In genomic region chr7:32516551-32517082, GRCh38 we compare ENCODE assay signal across 15 cellular contexts. TPM values are rescaled to one million over a fixed set of nuclear protein-coding genes. Genes with fewer than 3 reads are reported as not detected.
DNase-seq lines count a peak whose midpoint lies in the region; ATAC-seq, FAIRE-seq and TF ChIP-seq lines count a peak whose summit lies in the region.
"Had no signal": no experiment of that assay in that cellular context is flagged by ENCODE, and none has a peak within 500 bp of the region (broad histone marks: within the 10 kb centered on the region; RNA-seq: fewer than 3 reads in every experiment).

No MANE protein-coding gene starts in this region.

- no TSS peak for BruUV-seq in K562 (replicated peaks; lab: Mats Ljungman, UMichigan)

- no peak overlapping the region for H3K4me2 ChIP-seq in K562 (ENCODE audit: insufficient read depth, low read length)

- in situ Hi-C loops in K562 (cut with MboI): no loop called here

- H2AFZ ChIP-seq in ACC112 (ENCODE audit: low read length, unreplicated experiment) (no peak overlapping the region), K562 (ENCODE audit: low read depth, low read length) (no peak overlapping the region)

- H3K4me1 ChIP-seq in ACC112 (ENCODE audit: control insufficient read depth, insufficient read depth, low read length, unreplicated experiment) (peaks cover 6% of the 10 kb centered on the region), K562 (replicated peaks in 1 of 2; ENCODE audit: control insufficient read depth in 2 of 2, insufficient read depth in 2 of 2, low read length in 2 of 2) (peaks cover under 1 to 24% of the 10 kb centered on the region in 2 experiments; a peak in 3 of 5 replicates)
- H3K4me1 ChIP-seq: testis had no signal

- H3K36me3 ChIP-seq in ACC112 (ENCODE audit: insufficient read depth, low read length) (peaks cover 42% of the 10 kb centered on the region), K562 (ENCODE audit: control insufficient read depth, insufficient read depth, low read length) (peaks cover 16% of the 10 kb centered on the region; the same call in 2 of the 3 replicates)

- intact Hi-C loops in K562 (cut with micrococcal nuclease): no loop called here

- no peak overlapping the region for H3K4me3 Mint-ChIP-seq in memory B cell

- peaks cover 68% of the 10 kb centered on the region for H3K79me2 ChIP-seq in ACC112 (ENCODE audit: control insufficient read depth, insufficient read depth, low read length, unreplicated experiment)
- H3K79me2 ChIP-seq in K562 (ENCODE audit: control insufficient read depth, insufficient read depth, low read length): peaks cover 82% of the 10 kb centered on the region

- CTCF ChIA-PET in K562 (lab: Yijun Ruan, JAX; ENCODE audit: low intra/inter-chr PET ratio): no interaction called here

- no peak for FAIRE-seq in K562 (lab: Jason Lieb, UNC)

- peak overlapping the region in 1 of 2 experiments; percentile 11; a peak in 1 of 4 replicates for H3K9ac ChIP-seq in K562 (ENCODE audit: insufficient read depth in 1 of 2, low read depth in 2 of 2, low read length in 2 of 2)

- H3K9me1 ChIP-seq in K562 (ENCODE audit: control insufficient read depth, insufficient read depth, low read length): no peaks in the 10 kb centered on the region

- H3K27me3 ChIP-seq in ACC112 (ENCODE audit: insufficient read depth, low read length) (no peaks in the 10 kb centered on the region), K562 (ENCODE audit: control insufficient read depth in 2 of 2, insufficient read depth in 2 of 2, low read length in 2 of 2) (no peaks in the 10 kb centered on the region)
- H3K27me3 ChIP-seq: testis had no signal

- WGBS in K562 (ENCODE audit: insufficient coverage, low coverage, missing lambda C conversion rate): 26% methylated on average over 3 of the region's 3 CpGs

- no peaks in the 10 kb centered on the region for H4K20me1 ChIP-seq in K562 (replicated peaks; ENCODE audit: control insufficient read depth, insufficient read depth, low read length)

- TF ChIP-seq CTCF in K562 (IDR thresholded peaks at IDR 0.05 in 2 of 3, conservative IDR thresholded peaks at IDR 0.05 in 1 of 3; ENCODE audit: insufficient read depth in 2 of 3, low read depth in 1 of 3, low read length in 3 of 3): no peak

- ATAC-seq in HG02610 (IDR thresholded peaks at IDR 0.05; ENCODE audit: unreplicated experiment) (peak; percentile 16), K562 (peak; percentile 55), memory B cell (ENCODE audit: low read depth) (no peak), GM19463 (IDR thresholded peaks at IDR 0.05; ENCODE audit: unreplicated experiment) (no peak)
- ATAC-seq: Panc1 had no signal

- POLR2A ChIA-PET in K562 (lab: Yijun Ruan, JAX): interaction anchor here (0.9 kb wide), 1 partner anchor 13 kb away, joined by 4 read pairs; no protein-coding TSS in a partner anchor

- peaks cover 38% of the 10 kb centered on the region for H3K36me3 Mint-ChIP-seq in memory B cell

- peaks cover 15% of the 10 kb centered on the region for H3K9me3 ChIP-seq in K562 (replicated peaks; ENCODE audit: control insufficient read depth, insufficient read depth, low read depth, low read length)
- H3K9me3 ChIP-seq: testis had no signal

- peak overlapping the region; percentile 20 for H3K27ac Mint-ChIP-seq in memory B cell

- H3K27me3 Mint-ChIP-seq in memory B cell: no peaks in the 10 kb centered on the region
- H3K27me3 Mint-ChIP-seq: IgD-negative memory B cell had no signal

- DNase-seq in K562 (ENCODE audit: extremely low read depth in 1 of 4, low spot score in 3 of 4) (no peak), memory B cell (ENCODE audit: low spot score in 2 of 2) (no peak), NCI-H187 treated with DMSO at 0.1 percent for 48 hours (lab: John Stamatoyannopoulos, UW) (no peak), ecto neural progenitor cell (ENCODE audit: low spot score) (no peak), NCI-H1417 treated with DMSO at 0.1 percent for 48 hours (lab: John Stamatoyannopoulos, UW) (no peak)
- DNase-seq: cortex of kidney, NCI-H1436 treated with DMSO at 0.1 percent for 48 hours, SW 1271, testis had no signal

- peaks cover 11% of the 10 kb centered on the region for H3K9me3 Mint-ChIP-seq in memory B cell

- peak overlapping the region; percentile 31 for H3K27ac ChIP-seq in ACC112 (ENCODE audit: low read depth, low read length)
- peak overlapping the region; percentile 28; the same call in 1 of the 3 replicates for H3K27ac ChIP-seq in K562 (ENCODE audit: extremely low read depth, low read depth, low read length)
- H3K27ac ChIP-seq: testis had no signal

- TF ChIP-seq RAD21 in K562 (CRISPR knock-in tag; conservative IDR thresholded peaks at IDR 0.05 in 1 of 2, IDR thresholded peaks at IDR 0.05 in 1 of 2): no peak

- H3K4me1 Mint-ChIP-seq in memory B cell: peaks cover 44% of the 10 kb centered on the region

- TF ChIP-seq POLR2A in K562 (conservative IDR thresholded peaks at IDR 0.05): no peak

- H3K4me3 ChIP-seq in ACC112 (ENCODE audit: low read depth, low read length): no peak overlapping the region
- H3K4me3 ChIP-seq in K562: no peak overlapping the region
- H3K4me3 ChIP-seq: lung, testis had no signal

- no peak for TF ChIP-seq EP300 in K562 (IDR thresholded peaks at IDR 0.05; ENCODE audit: low read length)

TF ChIP-seq in K562, 482 proteins besides CTCF, POLR2A, EP300 and RAD21 (continues in another document):
- no peak for TF ChIP-seq SIN3B (IDR thresholded peaks at IDR 0.05; ENCODE audit: low read depth)
- TF ChIP-seq SMAD2 (IDR thresholded peaks at IDR 0.05; ENCODE audit: low read depth, low read length): no peak
- TF ChIP-seq NFE2L1 (tag; IDR thresholded peaks at IDR 0.05; ENCODE audit: borderline replicate concordance, low read depth): no peak
- no peak for TF ChIP-seq CHD2 (IDR thresholded peaks at IDR 0.05; ENCODE audit: low read depth, low read length)
- no peak for TF ChIP-seq CTCFL (IDR thresholded peaks at IDR 0.05; ENCODE audit: borderline replicate concordance, insufficient read depth, low read depth, low read length, poor library complexity, severe bottlenecking)
- TF ChIP-seq, protein P1, sequence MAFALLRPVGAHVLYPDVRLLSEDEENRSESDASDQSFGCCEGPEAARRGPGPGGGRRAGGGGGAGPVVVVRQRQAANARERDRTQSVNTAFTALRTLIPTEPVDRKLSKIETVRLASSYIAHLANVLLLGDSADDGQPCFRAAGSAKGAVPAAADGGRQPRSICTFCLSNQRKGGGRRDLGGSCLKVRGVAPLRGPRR (CRISPR knock-in tag; IDR thresholded peaks at IDR 0.05): no peak
- TF ChIP-seq SREBF2 (CRISPR knock-in tag; IDR thresholded peaks at IDR 0.05): no peak
- no peak for TF ChIP-seq ZNF79 (CRISPR knock-in tag; IDR thresholded peaks at IDR 0.05; ENCODE audit: low read depth)
- TF ChIP-seq YBX1 (IDR thresholded peaks at IDR 0.05): no peak

RNA-seq across cellular contexts. Expression of gene AVL9, which starts 21.3 kb away (rescaled TPM):
- 75.7 and 129 TPM in 2 replicates for total RNA-seq in K562 (2011; cell fraction: chromatin; rRNA removed; ENCODE audit: low replicate concordance)
- total RNA-seq in K562 (2011; cell fraction: nucleolus; rRNA removed): 28.3 and 31.5 TPM in 2 replicates
- total RNA-seq in K562 (2011; cell fraction: nucleoplasm; rRNA removed): 48.5 and 80.2 TPM in 2 replicates
- total RNA-seq in K562 (2014; rRNA removed) (31.0 and 33.4 TPM in 2 replicates), K562 (2014; rRNA removed; fragmentation: Illumina TruSeq; extraction: Trizol) (39.7 and 53.2 TPM in 2 replicates), K562 (2015; rRNA removed; fragmentation: Illumina TruSeq; extraction: Trizol) (27.0 and 30.1 TPM in 2 replicates), K562 (2021) (51.7 and 66.2 TPM in 2 replicates)
- polyA plus RNA-seq in K562 (2011; rRNA removed) (37.0 and 39.6 TPM in 2 replicates), K562 (2014; fragmentation: Illumina TruSeq; extraction: Trizol) (28.4 and 31.2 TPM in 2 replicates), K562 (2014; fragmentation: Nextera tagmentation; extraction: Ambion mirVana) (1 to 10 TPM; 6.4 to 8.7 TPM), K562 (2014; rRNA removed) (19.2 and 19.3 TPM in 2 replicates)
- polyA plus RNA-seq in K562 (2011; cell fraction: cytosol; rRNA removed): 17.0 and 22.4 TPM in 2 replicates
- polyA plus RNA-seq in K562 (2011; cell fraction: nucleus; rRNA removed): 37.9 and 38.1 TPM in 2 replicates
- polyA plus RNA-seq in K562 (2012): 26.3 and 34.7 TPM in 2 replicates
- polyA minus RNA-seq in K562 (2011; rRNA and poly(A)+ RNA removed): 39.1 and 60.7 TPM in 2 replicates
- 17.6 and 29.5 TPM in 2 replicates for polyA minus RNA-seq in K562 (2011; cell fraction: cytosol; rRNA and poly(A)+ RNA removed)
- 19.1 and 32.4 TPM in 2 replicates for polyA minus RNA-seq in K562 (2011; cell fraction: nucleus; rRNA and poly(A)+ RNA removed)

RNA-seq across cellular contexts. Expression of gene LSM5, which starts 26.4 kb away (rescaled TPM):
- total RNA-seq in K562 (2011; cell fraction: chromatin; rRNA removed; ENCODE audit: low replicate concordance): 16.0 and 52.2 TPM in 2 replicates
- total RNA-seq in K562 (2011; cell fraction: nucleolus; rRNA removed): 18.8 and 22.8 TPM in 2 replicates
- total RNA-seq in K562 (2011; cell fraction: nucleoplasm; rRNA removed): 52.5 and 85.3 TPM in 2 replicates
- 36.3 and 45.8 TPM in 2 replicates for total RNA-seq in K562 (2014; rRNA removed)
- 232 and 260 TPM in 2 replicates for total RNA-seq in K562 (2014; rRNA removed; fragmentation: Illumina TruSeq; extraction: Trizol)
- total RNA-seq in K562 (2015; rRNA removed; fragmentation: Illumina TruSeq; extraction: Trizol): 92.9 and 111 TPM in 2 replicates
- 124 and 142 TPM in 2 replicates for total RNA-seq in K562 (2021)
- polyA plus RNA-seq in K562 (2011; rRNA removed): 79.9 and 153 TPM in 2 replicates
- polyA plus RNA-seq in K562 (2011; cell fraction: cytosol; rRNA removed): 7.1 and 54.4 TPM in 2 replicates
- 25.4 and 34.2 TPM in 2 replicates for polyA plus RNA-seq in K562 (2011; cell fraction: nucleus; rRNA removed)
- 136 and 164 TPM in 2 replicates for polyA plus RNA-seq in K562 (2012)
- polyA plus RNA-seq in K562 (2014; fragmentation: Illumina TruSeq; extraction: Trizol): 202 and 243 TPM in 2 replicates
- polyA plus RNA-seq in K562 (2014; fragmentation: Nextera tagmentation; extraction: Ambion mirVana): 100 to 1,000 TPM; 513 to 620 TPM
- polyA plus RNA-seq in K562 (2014; rRNA removed): 165 and 186 TPM in 2 replicates
- polyA minus RNA-seq in K562 (2011; rRNA and poly(A)+ RNA removed): 45.4 and 47.6 TPM in 2 replicates
- polyA minus RNA-seq in K562 (2011; cell fraction: cytosol; rRNA and poly(A)+ RNA removed): 11.6 and 15.8 TPM in 2 replicates
- 24.8 and 33.9 TPM in 2 replicates for polyA minus RNA-seq in K562 (2011; cell fraction: nucleus; rRNA and poly(A)+ RNA removed)

Comparison
In these comparisons a context has a peak if more than half of its experiments do, and no peak if none do; other contexts are left out.
1. ATAC-seq: peak in HG02610 (single experiment) and K562 (single experiment); none in memory B cell (single experiment) and GM19463 (single experiment).